Comparison of ENCODE assay signal across 8 cellular contexts in the genomic region with DNA sequence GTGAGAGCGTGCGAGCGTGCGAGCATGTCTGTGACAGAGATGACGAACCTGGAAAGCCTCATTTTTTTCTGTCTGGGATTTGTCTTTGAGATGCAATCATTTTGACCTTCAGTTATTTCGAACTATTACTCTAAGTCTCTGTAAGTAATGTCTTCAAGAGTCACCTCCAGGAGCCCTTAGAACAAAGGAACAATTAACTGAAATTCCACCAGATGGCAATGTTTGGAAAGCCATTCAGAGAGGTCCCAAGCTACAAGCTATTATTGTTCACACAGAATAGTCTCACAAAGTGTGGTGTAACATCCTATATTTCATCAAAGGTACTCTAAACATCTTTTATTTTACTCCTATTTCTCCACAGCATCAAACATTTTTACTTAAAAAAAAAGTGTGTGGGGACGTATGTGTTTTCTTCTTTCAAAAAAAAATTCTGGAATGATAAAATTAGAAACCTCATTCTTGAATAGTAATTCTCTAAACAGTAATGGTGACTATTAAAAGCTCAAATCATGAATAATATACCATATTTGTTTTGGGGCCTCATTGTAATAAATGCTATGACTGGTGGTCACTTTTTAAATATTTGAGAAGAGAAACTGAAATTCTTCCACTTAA. TPM values are rescaled to one million over a fixed set of nuclear protein-coding genes. Genes with fewer than 3 reads are reported as not detected.
A peak's percentile ranks its signal among the peaks of the same experiment; 100 is the strongest.
DNase-seq lines count a peak whose midpoint lies in the region; ATAC-seq, FAIRE-seq and TF ChIP-seq lines count a peak whose summit lies in the region.

No MANE protein-coding gene starts in this region.

- H3K27ac ChIP-seq in HEK293 (ENCODE audit: extremely low read depth, low read depth, low read length), result no peak overlapping the region
- no peak overlapping the region for H3K27ac ChIP-seq in MM.1S (ENCODE audit: low read length)
- no peak overlapping the region for H3K27ac ChIP-seq in endothelial cell of umbilical vein (ENCODE audit: insufficient read depth, low read depth, low read length)

- intact Hi-C loops in endothelial cell of umbilical vein (cut with micrococcal nuclease), result loop anchor here (1.0 to 5.0 kb wide), 7 partner anchors 35 to 349 kb away; a partner anchor contains a TSS

- H2AFZ ChIP-seq in MM.1S (ENCODE audit: low read length), result no peak overlapping the region
- no peak overlapping the region for H2AFZ ChIP-seq in endothelial cell of umbilical vein (ENCODE audit: low read depth, low read length)

- H3K9me3 Mint-ChIP-seq in activated naive CD8-positive, alpha-beta T cell treated with anti-CD3 and anti-CD28 coated beads, Interleukin-2, amount 10 ng/mL, durations not matched to agents 7 days and 5 days, result no peaks in the 10 kb centered on the region
- no peaks in the 10 kb centered on the region for H3K9me3 Mint-ChIP-seq in activated naive CD8-positive, alpha-beta T cell treated with anti-CD3 and anti-CD28 coated beads for 36 hours

- no peaks in the 10 kb centered on the region for H3K9me2 ChIP-seq in MM.1S (replicated peaks; ENCODE audit: insufficient read depth, low read length)

- TF ChIP-seq POLR2A in endothelial cell of umbilical vein (IDR thresholded peaks at IDR 0.05; ENCODE audit: low read depth, low read length), result no peak

- no peak overlapping the region for H3K9ac ChIP-seq in MM.1S (ENCODE audit: low read length)
- H3K9ac ChIP-seq in endothelial cell of umbilical vein (replicated peaks; ENCODE audit: extremely low read depth, insufficient read depth, low read length), result no peak overlapping the region

- H3K79me2 ChIP-seq in MM.1S (ENCODE audit: low read length) (no peaks in the 10 kb centered on the region), endothelial cell of umbilical vein (ENCODE audit: control insufficient read depth, insufficient read depth, low read length) (no peaks in the 10 kb centered on the region)

- H3K27me3 ChIP-seq in MM.1S (replicated peaks; ENCODE audit: insufficient read depth, low read length) (no peaks in the 10 kb centered on the region), endothelial cell of umbilical vein (ENCODE audit: control insufficient read depth in 2 of 2, insufficient read depth in 2 of 2, low read length in 2 of 2) (no peaks in the 10 kb centered on the region)

- dilution Hi-C loops in endothelial cell of umbilical vein (cut with MboI; ENCODE audit: extremely low pct_ligation_motif_present, low sequenced_read_pairs), result no loop called here

- H3K9me3 ChIP-seq in HEK293 (ENCODE audit: control insufficient read depth, insufficient read depth, low read depth, low read length) (no peaks in the 10 kb centered on the region), MM.1S (replicated peaks; ENCODE audit: insufficient read depth, low read length) (no peaks in the 10 kb centered on the region), endothelial cell of umbilical vein (replicated peaks; ENCODE audit: control insufficient read depth, insufficient read depth, low read length) (no peaks in the 10 kb centered on the region)

- TF ChIP-seq CTCF in HEK293 (tag by site-specific recombination; IDR thresholded peaks at IDR 0.05) (peak; percentile 50), MM.1S (IDR thresholded peaks at IDR 0.05; ENCODE audit: low read length) (peak; percentile 60), endothelial cell of umbilical vein (IDR thresholded peaks at IDR 0.05; ENCODE audit: extremely low read depth in 1 of 2, insufficient read depth in 1 of 2, low read depth in 1 of 2, low read length in 2 of 2) (peak; percentile 27 to 38)

- ATAC-seq in activated naive CD8-positive, alpha-beta T cell treated with anti-CD3 and anti-CD28 coated beads, Interleukin-2, amount 10 ng/mL, durations not matched to agents 7 days and 5 days (ENCODE audit: low read depth), result peak; percentile 82
- no peak for ATAC-seq in GM21423 (IDR thresholded peaks at IDR 0.05; ENCODE audit: unreplicated experiment)

- no peak overlapping the region for H3K4me2 ChIP-seq in MM.1S (ENCODE audit: low read depth, low read length)
- no peak overlapping the region for H3K4me2 ChIP-seq in endothelial cell of umbilical vein (ENCODE audit: insufficient read depth, low read length)

- H3K4me1 Mint-ChIP-seq in activated naive CD8-positive, alpha-beta T cell treated with anti-CD3 and anti-CD28 coated beads, Interleukin-2, amount 10 ng/mL, durations not matched to agents 7 days and 5 days, result no peaks in the 10 kb centered on the region
- H3K4me1 Mint-ChIP-seq in activated naive CD8-positive, alpha-beta T cell treated with anti-CD3 and anti-CD28 coated beads for 36 hours, result no peaks in the 10 kb centered on the region

- H3K4me3 ChIP-seq in HEK293 (ENCODE audit: low read depth, low read length) (no peak overlapping the region), MM.1S (ENCODE audit: low read length) (no peak overlapping the region), endothelial cell of umbilical vein (replicated peaks in 1 of 3; ENCODE audit: insufficient read depth in 1 of 3, low read depth in 1 of 3, low read length in 3 of 3) (no peak overlapping the region)

- H3K36me3 ChIP-seq in HEK293 (ENCODE audit: control insufficient read depth in 2 of 2, insufficient read depth in 1 of 2, low read length in 2 of 2), result no peaks in the 10 kb centered on the region
- H3K36me3 ChIP-seq in MM.1S (replicated peaks; ENCODE audit: insufficient read depth, low read length), result no peaks in the 10 kb centered on the region
- no peaks in the 10 kb centered on the region for H3K36me3 ChIP-seq in endothelial cell of umbilical vein (ENCODE audit: control insufficient read depth in 2 of 2, extremely low read depth in 1 of 2, insufficient read depth in 2 of 2, low read length in 2 of 2)

- POLR2A ChIA-PET in activated naive CD8-positive, alpha-beta T cell treated with anti-CD3 and anti-CD28 coated beads, Interleukin-2, amount 10 ng/mL, durations not matched to agents 7 days and 5 days (lab: Charles Lee), result no interaction called here
- POLR2A ChIA-PET in HEK293 (lab: Yijun Ruan, JAX), result interaction anchor here (1.0 to 1.2 kb wide), 2 partner anchors 35 to 284 kb away, joined by 3 read pairs; a partner anchor contains a TSS
- POLR2A ChIA-PET in endothelial cell of umbilical vein (lab: Charles Lee), result interaction anchor here (0.7 kb wide), 1 partner anchor 48 kb away, joined by 3 read pairs; no protein-coding TSS in a partner anchor

- DNase-seq in activated naive CD8-positive, alpha-beta T cell treated with anti-CD3 and anti-CD28 coated beads, Interleukin-2, amount 10 ng/mL, durations not matched to agents 7 days and 5 days, result no peak
- no peak for DNase-seq in activated naive CD8-positive, alpha-beta T cell treated with anti-CD3 and anti-CD28 coated beads for 36 hours
- peak; percentile 71 for DNase-seq in MM.1S
- peak; percentile 70 for DNase-seq in RPMI8226
- peak; percentile 83 for DNase-seq in endothelial cell of umbilical vein (ENCODE audit: low read depth, low spot score)
- DNase-seq in middle frontal gyrus (ENCODE audit: extremely low spot score, low spot score), result peak; percentile 68

- no peaks in the 10 kb centered on the region for H3K9me1 ChIP-seq in endothelial cell of umbilical vein (replicated peaks; ENCODE audit: control insufficient read depth, extremely low read depth, insufficient read depth, low read length)

- H3K4me1 ChIP-seq in HEK293 (ENCODE audit: control insufficient read depth, insufficient read depth, low read length), result no peaks in the 10 kb centered on the region
- no peaks in the 10 kb centered on the region for H3K4me1 ChIP-seq in MM.1S (ENCODE audit: low read length)
- peaks cover 4% of the 10 kb centered on the region for H3K4me1 ChIP-seq in endothelial cell of umbilical vein (ENCODE audit: control insufficient read depth, extremely low read depth, insufficient read depth, low read length)

- FAIRE-seq in endothelial cell of umbilical vein (lab: Jason Lieb, UNC), result peak; percentile 87

- H4K20me1 ChIP-seq in MM.1S (ENCODE audit: insufficient read depth, low read length) (no peaks in the 10 kb centered on the region), endothelial cell of umbilical vein (replicated peaks; ENCODE audit: control insufficient read depth, extremely low read depth, insufficient read depth, low read length) (no peaks in the 10 kb centered on the region)

- H3K27ac Mint-ChIP-seq in activated naive CD8-positive, alpha-beta T cell treated with anti-CD3 and anti-CD28 coated beads, Interleukin-2, amount 10 ng/mL, durations not matched to agents 7 days and 5 days, result no peak overlapping the region
- no peak overlapping the region for H3K27ac Mint-ChIP-seq in activated naive CD8-positive, alpha-beta T cell treated with anti-CD3 and anti-CD28 coated beads for 36 hours

- no peaks in the 10 kb centered on the region for H3F3A ChIP-seq in MM.1S (ENCODE audit: insufficient read depth, low read length)

- no TSS peak for BruUV-seq in endothelial cell of umbilical vein (replicated peaks; lab: Mats Ljungman, UMichigan)

- no peaks in the 10 kb centered on the region for H3K36me3 Mint-ChIP-seq in activated naive CD8-positive, alpha-beta T cell treated with anti-CD3 and anti-CD28 coated beads, Interleukin-2, amount 10 ng/mL, durations not matched to agents 7 days and 5 days
- no peaks in the 10 kb centered on the region for H3K36me3 Mint-ChIP-seq in activated naive CD8-positive, alpha-beta T cell treated with anti-CD3 and anti-CD28 coated beads for 36 hours

- no peak overlapping the region for H3K4me3 Mint-ChIP-seq in activated naive CD8-positive, alpha-beta T cell treated with anti-CD3 and anti-CD28 coated beads, Interleukin-2, amount 10 ng/mL, durations not matched to agents 7 days and 5 days
- H3K4me3 Mint-ChIP-seq in activated naive CD8-positive, alpha-beta T cell treated with anti-CD3 and anti-CD28 coated beads for 36 hours, result no peak overlapping the region

- CTCF ChIA-PET in HEK293 (lab: Yijun Ruan, JAX) (interaction anchor here (0.5 to 6.6 kb wide), 34 partner anchors 10 to 1137 kb away, joined by 3 to 104 read pairs (median 3); a partner anchor contains a TSS), endothelial cell of umbilical vein (lab: Charles Lee) (interaction anchor here (0.5 to 6.2 kb wide), 50 partner anchors 8 to 403 kb away, joined by 3 to 266 read pairs (median 4); a partner anchor contains a TSS)

- H3K27me3 Mint-ChIP-seq in activated naive CD8-positive, alpha-beta T cell treated with anti-CD3 and anti-CD28 coated beads, Interleukin-2, amount 10 ng/mL, durations not matched to agents 7 days and 5 days, result peaks cover 8% of the 10 kb centered on the region
- H3K27me3 Mint-ChIP-seq in activated naive CD8-positive, alpha-beta T cell treated with anti-CD3 and anti-CD28 coated beads for 36 hours, result no peaks in the 10 kb centered on the region

RNA-seq across cellular contexts. Expression of a gene that starts 35.1 kb away (rescaled TPM):
- 10 to 100 TPM; 61.5 to 63.2 TPM for total RNA-seq in activated naive CD8-positive, alpha-beta T cell treated with anti-CD3 and anti-CD28 coated beads, Interleukin-2, amount 10 ng/mL, durations not matched to agents 7 days and 5 days
- total RNA-seq in activated naive CD8-positive, alpha-beta T cell treated with anti-CD3 and anti-CD28 coated beads for 36 hours, result 10 to 100 TPM; 70.1 to 74.0 TPM
- 111 and 117 TPM in 2 replicates for total RNA-seq in endothelial cell of umbilical vein
- polyA plus RNA-seq in endothelial cell of umbilical vein, result 141 and 148 TPM in 2 replicates
- polyA plus RNA-seq in endothelial cell of umbilical vein (2011; cell fraction: cytosol; rRNA removed), result 144 and 152 TPM in 2 replicates
- polyA plus RNA-seq in endothelial cell of umbilical vein (2011; cell fraction: nucleus; rRNA removed), result 140 and 156 TPM in 2 replicates
- 85.6 and 119 TPM in 2 replicates for polyA plus RNA-seq in endothelial cell of umbilical vein (2012)
- polyA minus RNA-seq in endothelial cell of umbilical vein, result 256 and 277 TPM in 2 replicates
- polyA minus RNA-seq in endothelial cell of umbilical vein (2011; cell fraction: cytosol; rRNA and poly(A)+ RNA removed), result 18.7 TPM
- polyA minus RNA-seq in endothelial cell of umbilical vein (2011; cell fraction: nucleus; rRNA and poly(A)+ RNA removed), result 306 and 317 TPM in 2 replicates

Comparison
In these comparisons a context has a peak if more than half of its experiments do, and no peak if none do; other contexts are left out.
1. DNase-seq: peak in MM.1S (single experiment), RPMI8226 (single experiment), endothelial cell of umbilical vein (single experiment) and middle frontal gyrus (single experiment); none in activated naive CD8-positive, alpha-beta T cell treated with anti-CD3 and anti-CD28 coated beads, Interleukin-2, amount 10 ng/mL, durations not matched to agents 7 days and 5 days (single experiment) and activated naive CD8-positive, alpha-beta T cell treated with anti-CD3 and anti-CD28 coated beads for 36 hours (single experiment).
2. Peak in every context shown above with its lines, with median percentiles within 50 percentile points of each other: CTCF ChIP-seq.